Comparison of ENCODE assay signal across 8 cellular contexts in the genomic region with DNA sequence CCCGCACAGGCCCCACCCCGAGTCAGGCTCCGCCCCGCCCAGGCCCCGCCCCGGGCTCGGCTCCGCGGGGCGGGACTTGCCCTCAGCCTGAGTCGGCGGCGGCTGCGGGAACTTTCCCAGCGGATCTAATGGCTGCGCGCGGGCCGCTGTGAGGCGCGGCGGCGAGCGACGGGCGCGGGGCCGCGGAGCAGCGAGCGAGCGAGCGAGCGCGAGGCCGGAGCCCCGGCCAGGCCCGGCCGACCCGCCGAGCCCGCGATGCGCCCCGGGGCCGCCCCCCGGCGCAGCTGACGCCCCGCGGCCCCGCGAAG. TPM values are rescaled to one million over a fixed set of nuclear protein-coding genes. Genes with fewer than 3 reads are reported as not detected.
DNase-seq lines count a peak whose midpoint lies in the region; ATAC-seq, FAIRE-seq and TF ChIP-seq lines count a peak whose summit lies in the region.

A gene with protein sequence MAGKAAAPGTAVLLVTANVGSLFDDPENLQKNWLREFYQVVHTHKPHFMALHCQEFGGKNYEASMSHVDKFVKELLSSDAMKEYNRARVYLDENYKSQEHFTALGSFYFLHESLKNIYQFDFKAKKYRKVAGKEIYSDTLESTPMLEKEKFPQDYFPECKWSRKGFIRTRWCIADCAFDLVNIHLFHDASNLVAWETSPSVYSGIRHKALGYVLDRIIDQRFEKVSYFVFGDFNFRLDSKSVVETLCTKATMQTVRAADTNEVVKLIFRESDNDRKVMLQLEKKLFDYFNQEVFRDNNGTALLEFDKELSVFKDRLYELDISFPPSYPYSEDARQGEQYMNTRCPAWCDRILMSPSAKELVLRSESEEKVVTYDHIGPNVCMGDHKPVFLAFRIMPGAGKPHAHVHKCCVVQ (plus strand): TSS at position 75 of the 308 bp plus-strand sequence. CDS start 310 bp downstream, outside the sequence.

- POLR2A ChIA-PET in K562 (lab: Yijun Ruan, JAX) = no interaction called here

- no TSS peak for BruUV-seq in K562 (replicated peaks; lab: Mats Ljungman, UMichigan)

- no peaks in the 10 kb centered on the region; the same call in 1 of the 2 replicates for H4K20me1 ChIP-seq in K562 (replicated peaks; ENCODE audit: control insufficient read depth, insufficient read depth, low read length)

- CTCF ChIA-PET in K562 (lab: Yijun Ruan, JAX; ENCODE audit: low intra/inter-chr PET ratio) = interaction anchor here (1.4 kb wide), 1 partner anchor 100 kb away, joined by 5 read pairs; no protein-coding TSS in a partner anchor

- no peak for FAIRE-seq in K562 (lab: Jason Lieb, UNC)

- H3K79me2 ChIP-seq in K562 (ENCODE audit: control insufficient read depth, insufficient read depth, low read length) = peaks cover 12% of the 10 kb centered on the region

- H3K36me3 ChIP-seq in K562 (ENCODE audit: control insufficient read depth, insufficient read depth, low read length) = no peaks in the 10 kb centered on the region

- peak within 1 kb of the TSS; percentile 63; the same call in 1 of the 3 replicates for H3K27ac ChIP-seq in K562 (ENCODE audit: extremely low read depth, low read depth, low read length)
- peak within 1 kb of the TSS; percentile 82 for H3K27ac ChIP-seq in temporal lobe (ENCODE audit: low read depth, low read length)

- H3K36me3 Mint-ChIP-seq in activated T-cell treated with anti-CD3 and anti-CD28 coated beads, Interleukin-2, amount 50 U/mL, for 72 hours (ENCODE audit: insufficient read depth in 2 of 2) = peaks cover 0 to 4% of the 10 kb centered on the region in 2 donors

- peaks cover 11 to 35% of the 10 kb centered on the region in 2 experiments; a peak in 3 of 5 replicates for H3K4me1 ChIP-seq in K562 (replicated peaks in 1 of 2; ENCODE audit: control insufficient read depth in 2 of 2, insufficient read depth in 2 of 2, low read length in 2 of 2)

- TF ChIP-seq RAD21 in K562 (CRISPR knock-in tag; conservative IDR thresholded peaks at IDR 0.05 in 1 of 2, IDR thresholded peaks at IDR 0.05 in 1 of 2) = no peak

- 0% methylated on average over 3 of the region's 53 CpGs for WGBS in K562 (ENCODE audit: insufficient coverage, low coverage, missing lambda C conversion rate)

- H3K27me3 Mint-ChIP-seq in activated T-cell treated with anti-CD3 and anti-CD28 coated beads, Interleukin-2, amount 50 U/mL, for 72 hours (ENCODE audit: low read depth) = no peaks in the 10 kb centered on the region

- no peak for TF ChIP-seq EP300 in K562 (IDR thresholded peaks at IDR 0.05; ENCODE audit: low read length)

- peaks cover 2 to 10% of the 10 kb centered on the region in 2 experiments; a peak in 2 of 5 replicates for H3K27me3 ChIP-seq in K562 (ENCODE audit: control insufficient read depth in 2 of 2, insufficient read depth in 2 of 2, low read length in 2 of 2)

- H3K4me3 Mint-ChIP-seq in activated T-cell treated with anti-CD3 and anti-CD28 coated beads, Interleukin-2, amount 50 U/mL, for 72 hours = peak within 1 kb of the TSS; percentile 77 to 97

- H3K4me3 ChIP-seq in K562 = peak within 1 kb of the TSS; percentile 54

- no peaks in the 10 kb centered on the region for H3K9me3 Mint-ChIP-seq in activated T-cell treated with anti-CD3 and anti-CD28 coated beads, Interleukin-2, amount 50 U/mL, for 72 hours

- peak within 1 kb of the TSS; percentile 74 for H3K4me2 ChIP-seq in K562 (ENCODE audit: insufficient read depth, low read length)

- H3K9me3 ChIP-seq in K562 (replicated peaks; ENCODE audit: control insufficient read depth, insufficient read depth, low read depth, low read length) = no peaks in the 10 kb centered on the region

- intact Hi-C loops in K562 (cut with micrococcal nuclease) = loop anchor here (10.0 kb wide), 1 partner anchor 97 kb away; no protein-coding TSS in a partner anchor

- no peak for ATAC-seq in activated T-cell treated with anti-CD3 and anti-CD28 coated beads, Interleukin-2, amount 50 U/mL, for 72 hours (replicated peaks in 1 of 2)
- no peak for ATAC-seq in K562
- no peak for ATAC-seq in left lobe of liver

- in situ Hi-C loops in K562 (cut with MboI) = no loop called here

- TF ChIP-seq CTCF in K562 (IDR thresholded peaks at IDR 0.05 in 2 of 3, conservative IDR thresholded peaks at IDR 0.05 in 1 of 3; ENCODE audit: insufficient read depth in 2 of 3, low read depth in 1 of 3, low read length in 3 of 3) = no peak

- H2AFZ ChIP-seq in K562 (ENCODE audit: low read depth, low read length) = peak within 1 kb of the TSS; percentile 81

- H3K9ac ChIP-seq in K562 (ENCODE audit: insufficient read depth in 1 of 2, low read depth in 2 of 2, low read length in 2 of 2) = peak within 1 kb of the TSS; percentile 59 to 89

- H3K27ac Mint-ChIP-seq in activated T-cell treated with anti-CD3 and anti-CD28 coated beads, Interleukin-2, amount 50 U/mL, for 72 hours = peak within 1 kb of the TSS; percentile 73

- H3K9me1 ChIP-seq in K562 (ENCODE audit: control insufficient read depth, insufficient read depth, low read length) = no peaks in the 10 kb centered on the region

- TF ChIP-seq POLR2A in K562 (conservative IDR thresholded peaks at IDR 0.05) = no peak

- H3K4me1 Mint-ChIP-seq in activated T-cell treated with anti-CD3 and anti-CD28 coated beads, Interleukin-2, amount 50 U/mL, for 72 hours (ENCODE audit: low read depth) = peaks cover 56% of the 10 kb centered on the region

- no peak for DNase-seq in activated T-cell treated with anti-CD3 and anti-CD28 coated beads, Interleukin-2, amount 50 U/mL, for 72 hours
- DNase-seq in activated T-cell treated with anti-CD3 and anti-CD28 coated beads for 4 hours (no peak), K562 (ENCODE audit: extremely low read depth in 1 of 4, low spot score in 3 of 4) (no peak), left lobe of liver (ENCODE audit: low spot score) (no peak), nucleus accumbens (lab: John Stamatoyannopoulos, UW) (no peak), foreskin melanocyte (no peak)
- no peak for DNase-seq in activated CD4-positive, alpha-beta T cell treated with anti-CD3 and anti-CD28 coated beads, Interleukin-2, amount 50 U/mL, for 1 hour

TF ChIP-seq in K562, 482 proteins besides CTCF, POLR2A, EP300 and RAD21 (continues in another document):
- TF ChIP-seq RBFOX2 (IDR thresholded peaks at IDR 0.05; ENCODE audit: low read depth, low read length) (peak; percentile 73), TAF1 (IDR thresholded peaks at IDR 0.05; ENCODE audit: control insufficient read depth, extremely low read depth, insufficient read depth, low read length, severe bottlenecking) (peak; percentile 62), SIN3A (IDR thresholded peaks at IDR 0.05; ENCODE audit: borderline replicate concordance in 2 of 2, control insufficient read depth in 1 of 2, low read depth in 2 of 2, low read length in 2 of 2) (no peak), TCFL5 (CRISPR knock-in tag; conservative IDR thresholded peaks at IDR 0.05) (no peak), NCOA1 (IDR thresholded peaks at IDR 0.05; ENCODE audit: low read depth) (no peak), POLR2AphosphoS5 (IDR thresholded peaks at IDR 0.05; ENCODE audit: control insufficient read depth, insufficient read depth, low read depth, low read length) (peak; percentile 48; the same call in 1 of the 2 replicates), KDM5B (IDR thresholded peaks at IDR 0.05; ENCODE audit: insufficient replicate concordance, low read depth, low read length) (peak; percentile 26), MXI1 (IDR thresholded peaks at IDR 0.05; ENCODE audit: low read depth, low read length) (no peak), POLR2G (IDR thresholded peaks at IDR 0.05; ENCODE audit: low read depth, low read length) (peak; percentile 78), CHD1 (IDR thresholded peaks at IDR 0.05; ENCODE audit: low read length) (no peak), YY1 (IDR thresholded peaks at IDR 0.05; ENCODE audit: borderline replicate concordance in 1 of 3, control insufficient read depth in 1 of 3, extremely low read depth in 1 of 3, insufficient read depth in 3 of 3, insufficient read length in 1 of 3, insufficient replicate concordance in 2 of 3, low read depth in 1 of 3, low read length in 2 of 3) (peak in 2 of 3 experiments; percentile 74 to 89)

RNA-seq across cellular contexts. Expression of the gene that starts here (rescaled TPM):
- total RNA-seq in activated T-cell treated with anti-CD3 and anti-CD28 coated beads, Interleukin-2, amount 50 U/mL, for 72 hours = 10 to 100 TPM; 11.0 to 14.9 TPM
- total RNA-seq in K562 (2011; cell fraction: chromatin; rRNA removed; ENCODE audit: low replicate concordance) = 19.4 and 30.3 TPM in 2 replicates
- total RNA-seq in K562 (2011; cell fraction: nucleolus; rRNA removed) = 11.8 and 18.4 TPM in 2 replicates
- total RNA-seq in K562 (2011; cell fraction: nucleoplasm; rRNA removed) = 9.5 and 13.8 TPM in 2 replicates
- 8.8 TPM in 2 replicates for total RNA-seq in K562 (2014; rRNA removed)
- total RNA-seq in K562 (2014; rRNA removed; fragmentation: Illumina TruSeq; extraction: Trizol) = 8.6 and 9.4 TPM in 2 replicates
- 9.0 TPM in 2 replicates for total RNA-seq in K562 (2015; rRNA removed; fragmentation: Illumina TruSeq; extraction: Trizol)
- 10.1 and 11.6 TPM in 2 replicates for total RNA-seq in K562 (2021)
- polyA plus RNA-seq in K562 (2011; rRNA removed) = 7.2 and 8.4 TPM in 2 replicates
- 6.2 and 7.7 TPM in 2 replicates for polyA plus RNA-seq in K562 (2011; cell fraction: cytosol; rRNA removed)
- 8.2 and 10.5 TPM in 2 replicates for polyA plus RNA-seq in K562 (2011; cell fraction: nucleus; rRNA removed)
- polyA plus RNA-seq in K562 (2012) = 8.3 and 11.6 TPM in 2 replicates
- polyA plus RNA-seq in K562 (2014; fragmentation: Illumina TruSeq; extraction: Trizol) = 6.5 and 7.7 TPM in 2 replicates
- polyA plus RNA-seq in K562 (2014; fragmentation: Nextera tagmentation; extraction: Ambion mirVana) = 1 to 10 TPM in 1 of 2 experiments, under 1 TPM in 1; 0.66 to 1.1 TPM
- 6.9 and 7.5 TPM in 2 replicates for polyA plus RNA-seq in K562 (2014; rRNA removed)
- 11.0 and 11.2 TPM in 2 replicates for polyA minus RNA-seq in K562 (2011; rRNA and poly(A)+ RNA removed)
- polyA minus RNA-seq in K562 (2011; cell fraction: cytosol; rRNA and poly(A)+ RNA removed) = 7.9 and 8.2 TPM in 2 replicates
- 11.3 and 16.6 TPM in 2 replicates for polyA minus RNA-seq in K562 (2011; cell fraction: nucleus; rRNA and poly(A)+ RNA removed)
- total RNA-seq in left lobe of liver = 18.3 TPM
- total RNA-seq in temporal lobe = 19.4 TPM
